Comparison of ENCODE assay signal across 8 cellular contexts in the genomic region with DNA sequence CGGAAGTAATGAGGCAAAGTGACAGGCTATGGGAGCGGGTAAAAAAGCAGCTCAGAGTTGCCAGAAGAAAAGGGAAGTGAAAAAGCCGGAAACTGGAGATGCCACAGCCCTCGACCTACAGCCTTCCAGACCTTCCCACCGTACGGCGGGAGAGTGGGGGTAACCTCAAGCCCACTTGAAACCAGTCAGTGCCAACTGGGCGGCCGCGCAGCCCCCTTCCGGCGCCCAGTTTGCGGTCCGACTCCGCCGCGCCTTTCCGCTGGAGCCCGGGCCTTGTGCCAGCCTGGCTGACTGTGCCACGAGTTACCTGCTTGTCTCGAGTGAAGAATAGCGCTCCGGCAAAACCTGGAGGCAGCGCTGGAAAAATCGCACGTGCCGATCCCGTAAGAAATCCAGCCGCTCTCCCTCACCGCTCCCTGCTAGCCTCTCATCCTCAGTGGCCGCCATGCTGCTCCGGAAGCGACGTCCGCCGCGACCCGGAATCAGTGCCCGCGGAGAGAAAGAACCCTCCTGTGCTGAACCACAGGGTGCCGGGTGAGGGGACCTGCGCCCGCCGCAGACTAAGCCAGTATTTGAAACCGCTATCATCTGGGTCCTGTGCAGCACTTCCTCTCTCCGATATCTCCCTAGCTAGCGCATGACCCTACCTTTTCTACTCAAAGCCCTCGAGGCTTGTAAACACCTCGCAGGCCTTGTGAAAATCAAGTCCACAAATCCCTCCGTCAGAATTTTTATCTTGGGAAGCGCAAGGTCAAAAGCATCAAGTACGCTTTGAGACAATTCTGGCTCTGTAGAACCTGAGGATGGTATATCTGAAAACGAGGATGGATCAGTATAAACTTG. TPM values are rescaled to one million over a fixed set of nuclear protein-coding genes. Genes with fewer than 3 reads are reported as not detected.
DNase-seq lines count a peak whose midpoint lies in the region; ATAC-seq and TF ChIP-seq lines count a peak whose summit lies in the region.

A gene (minus strand): TSS at position 473 of the 843 bp plus-strand sequence. CDS start 26 bp downstream, at position 447.

- no peaks in the 10 kb centered on the region for H3K27me3 Mint-ChIP-seq in activated CD4-positive, alpha-beta memory T cell treated with anti-CD3 and anti-CD28 coated beads for 36 hours

- peak within 1 kb of the TSS; percentile 58 to 81 (median 78) for H3K27ac ChIP-seq in right lobe of liver

- WGBS in right lobe of liver (ENCODE audit: insufficient coverage, low coverage, low lambda C conversion rate, missing lambda C conversion rate): 3% methylated on average over 18 of the region's 53 CpGs

- intact Hi-C loops in activated CD4-positive, alpha-beta memory T cell treated with anti-CD3 and anti-CD28 coated beads for 36 hours (cut with micrococcal nuclease): loop anchor here (1.0 to 5.0 kb wide), 5 partner anchors 34 to 580 kb away; a partner anchor contains a TSS
- intact Hi-C loops in right lobe of liver (cut with DNase I): no loop called here

- TF ChIP-seq CTCF in BE2C (IDR thresholded peaks at IDR 0.05; ENCODE audit: low read depth, low read length): no peak
- TF ChIP-seq CTCF in right lobe of liver (IDR thresholded peaks at IDR 0.05): no peak

- peak; percentile 96 for ATAC-seq in HG03432 (IDR thresholded peaks at IDR 0.05; ENCODE audit: unreplicated experiment)
- ATAC-seq in right lobe of liver: peak; percentile 98 to 99 (median 99)

- DNase-seq in BE2C (peak; percentile 86), GM19238 (ENCODE audit: insufficient read length, low spot score) (peak; percentile 54), NCI-H82 (lab: John Stamatoyannopoulos, UW) (peak; percentile 84), dermis microvascular lymphatic vessel endothelial cell (ENCODE audit: low read depth in 2 of 2) (peak; percentile 36 to 69), right lobe of liver (peak; percentile 83 to 88 (median 86))
- DNase-seq in activated CD4-positive, alpha-beta memory T cell treated with anti-CD3 and anti-CD28 coated beads for 36 hours: peak; percentile 85
- peak; percentile 63 to 69 for DNase-seq in stimulated activated CD4-positive, alpha-beta T cell treated with anti-CD3 and anti-CD28 coated beads, Interleukin-4, amount 100 ng/mL, for 4 hours

- H3K4me3 Mint-ChIP-seq in activated CD4-positive, alpha-beta memory T cell treated with anti-CD3 and anti-CD28 coated beads for 36 hours: peak within 1 kb of the TSS; percentile 92

- H3K36me3 Mint-ChIP-seq in activated CD4-positive, alpha-beta memory T cell treated with anti-CD3 and anti-CD28 coated beads for 36 hours: no peaks in the 10 kb centered on the region

- POLR2A ChIA-PET in activated CD4-positive, alpha-beta memory T cell treated with anti-CD3 and anti-CD28 coated beads for 36 hours (lab: Charles Lee): interaction anchor here (1.1 to 1.7 kb wide), 3 partner anchors 11 to 53 kb away, joined by 3 to 7 read pairs (median 3); no protein-coding TSS in a partner anchor

- peak within 1 kb of the TSS; percentile 96 for H3K4me3 ChIP-seq in BE2C (ENCODE audit: low read depth, low read length)
- peak within 1 kb of the TSS; percentile 79 to 95 (median 84) for H3K4me3 ChIP-seq in right lobe of liver

- H3K36me3 ChIP-seq in BE2C: no peaks in the 10 kb centered on the region; the same call in none of the 2 replicates
- no peaks in the 10 kb centered on the region for H3K36me3 ChIP-seq in right lobe of liver

- no peaks in the 10 kb centered on the region for H3K9me3 Mint-ChIP-seq in activated CD4-positive, alpha-beta memory T cell treated with anti-CD3 and anti-CD28 coated beads for 36 hours

- CTCF ChIA-PET in activated CD4-positive, alpha-beta memory T cell treated with anti-CD3 and anti-CD28 coated beads for 36 hours (lab: Charles Lee): interaction anchor here (0.8 to 2.0 kb wide), 4 partner anchors 11 to 283 kb away, joined by 3 to 7 read pairs (median 4); no protein-coding TSS in a partner anchor

- H3K9me3 ChIP-seq in BE2C (no peaks in the 10 kb centered on the region), right lobe of liver (no peaks in the 10 kb centered on the region)

- H3K27me3 ChIP-seq in BE2C (no peaks in the 10 kb centered on the region), right lobe of liver (no peaks in the 10 kb centered on the region)

- peaks cover 47% of the 10 kb centered on the region for H3K4me1 Mint-ChIP-seq in activated CD4-positive, alpha-beta memory T cell treated with anti-CD3 and anti-CD28 coated beads for 36 hours (ENCODE audit: low read depth)

- H3K4me1 ChIP-seq in BE2C (no peaks in the 10 kb centered on the region), right lobe of liver (peaks cover 0 to 18% (median 4%) of the 10 kb centered on the region in 4 donors)

- H3K27ac Mint-ChIP-seq in activated CD4-positive, alpha-beta memory T cell treated with anti-CD3 and anti-CD28 coated beads for 36 hours: peak within 1 kb of the TSS; percentile 80

- peak; percentile 53 for TF ChIP-seq POLR2A in right lobe of liver (IDR thresholded peaks at IDR 0.05)

RNA-seq across cellular contexts. Expression of the gene that starts here (rescaled TPM):
- 24.5 TPM for polyA plus RNA-seq in BE2C (2012; ENCODE audit: insufficient read depth, insufficient read length, low read depth)
- 10 to 100 TPM; 38.7 TPM for total RNA-seq in activated CD4-positive, alpha-beta memory T cell treated with anti-CD3 and anti-CD28 coated beads for 36 hours
- total RNA-seq in dermis microvascular lymphatic vessel endothelial cell (14.5 and 17.4 TPM in 2 replicates), right lobe of liver (10 to 100 TPM in 4 of 6 experiments, 1 to 10 TPM in 2; 7.1 to 29.3 (median 21.1) TPM)

Comparison
In these comparisons a context has a peak if more than half of its experiments do, and no peak if none do; other contexts are left out.
1. Peak in every context shown above with its lines: DNase-seq, ATAC-seq, H3K4me3 ChIP-seq and H3K27ac ChIP-seq.